In the genomic region with DNA sequence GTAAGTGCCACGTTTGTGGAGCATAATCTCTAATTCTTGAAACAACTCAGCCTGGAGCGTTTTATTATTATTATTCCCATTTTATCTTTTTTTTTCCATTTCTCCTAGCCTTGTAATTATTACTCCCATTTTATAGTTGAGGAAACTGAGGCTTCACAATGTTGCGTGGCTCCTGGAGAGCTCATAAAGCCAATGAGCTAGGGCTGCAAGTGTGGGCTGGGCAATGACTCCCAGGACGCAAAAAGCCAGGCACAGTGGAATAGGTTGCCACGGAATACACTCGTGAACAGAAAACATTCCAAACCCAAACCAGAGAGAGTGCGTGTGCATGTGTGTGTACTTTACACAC, we compare ENCODE assay signal across 10 cellular contexts. TPM values are rescaled to one million over a fixed set of nuclear protein-coding genes. Genes with fewer than 3 reads are reported as not detected.
DNase-seq lines count a peak whose midpoint lies in the region; ATAC-seq and TF ChIP-seq lines count a peak whose summit lies in the region.
"Had no signal": no experiment of that assay in that cellular context is flagged by ENCODE, and none has a peak within 500 bp of the region (broad histone marks: within the 10 kb centered on the region; RNA-seq: fewer than 3 reads in every experiment).

No MANE protein-coding gene starts in this region.

- H3K4me1 Mint-ChIP-seq in activated naive CD4-positive, alpha-beta T cell treated with anti-CD3 and anti-CD28 coated beads, Interleukin-2, amount 50 U/mL, for 24 hours: peaks cover 23% of the 10 kb centered on the region
- peaks cover 14% of the 10 kb centered on the region for H3K4me1 Mint-ChIP-seq in activated T-helper 2 cell treated with anti-CD3 and anti-CD28 coated beads, Interferon-gamma antibody, Interleukin-2, Interleukin-4, amounts not matched to agents 10 μg/mL and 5 μg/mL and 100 μg/mL, durations not matched to agents 14 hours and 24 hours and 36 hours (ENCODE audit: low read depth)

- no peak for TF ChIP-seq CTCF in sigmoid colon (IDR thresholded peaks at IDR 0.05)

- H3K9me3 ChIP-seq in mononuclear cell (ENCODE audit: low read depth, low read length) (no peaks in the 10 kb centered on the region), subcutaneous abdominal adipose tissue (ENCODE audit: control insufficient read depth in 5 of 5, low read length in 5 of 5) (no peaks in the 10 kb centered on the region), sigmoid colon (no peaks in the 10 kb centered on the region)
- H3K9me3 ChIP-seq: uterus had no signal

- H3K27me3 ChIP-seq in mononuclear cell (ENCODE audit: insufficient read depth, low read length) (no peaks in the 10 kb centered on the region), subcutaneous abdominal adipose tissue (ENCODE audit: control insufficient read depth in 5 of 5, insufficient read depth in 4 of 5, low read length in 5 of 5) (no peaks in the 10 kb centered on the region), sigmoid colon (no peaks in the 10 kb centered on the region)
- H3K27me3 ChIP-seq: uterus had no signal

- peak overlapping the region; percentile 60 for H3K4me3 Mint-ChIP-seq in activated naive CD4-positive, alpha-beta T cell treated with anti-CD3 and anti-CD28 coated beads, Interleukin-2, amount 50 U/mL, for 24 hours
- H3K4me3 Mint-ChIP-seq in activated T-helper 2 cell treated with anti-CD3 and anti-CD28 coated beads, Interferon-gamma antibody, Interleukin-2, Interleukin-4, amounts not matched to agents 10 μg/mL and 5 μg/mL and 100 μg/mL, durations not matched to agents 14 hours and 24 hours and 36 hours (ENCODE audit: low read depth): no peak overlapping the region

- H3K27ac Mint-ChIP-seq in activated naive CD4-positive, alpha-beta T cell treated with anti-CD3 and anti-CD28 coated beads, Interleukin-2, amount 50 U/mL, for 24 hours: peak overlapping the region; percentile 17
- H3K27ac Mint-ChIP-seq in activated naive CD4-positive, alpha-beta T cell treated with anti-CD3 and anti-CD28 coated beads, Interleukin-2, amount 50 U/mL, for 72 hours: no peak overlapping the region
- H3K27ac Mint-ChIP-seq in activated T-helper 2 cell treated with anti-CD3 and anti-CD28 coated beads, Interferon-gamma antibody, Interleukin-2, Interleukin-4, amounts not matched to agents 10 μg/mL and 5 μg/mL and 100 μg/mL, durations not matched to agents 14 hours and 24 hours and 36 hours: peak overlapping the region; percentile 73

- H3K4me3 ChIP-seq in mononuclear cell (ENCODE audit: low read length) (peak overlapping the region; percentile 46), subcutaneous abdominal adipose tissue (ENCODE audit: low read depth in 1 of 5, low read length in 5 of 5) (peak overlapping the region in 3 of 5 donors; percentile 13 to 52 (median 36)), sigmoid colon (no peak overlapping the region)
- H3K4me3 ChIP-seq: uterus had no signal

- H3K27ac ChIP-seq in subcutaneous abdominal adipose tissue (ENCODE audit: low read depth, low read length) (peak overlapping the region; percentile 63), sigmoid colon (peak overlapping the region in 2 of 4 donors; percentile 41 to 52)

- no peak for TF ChIP-seq POLR2A in sigmoid colon (IDR thresholded peaks at IDR 0.05)

- H3K36me3 ChIP-seq in subcutaneous abdominal adipose tissue (ENCODE audit: control insufficient read depth in 5 of 5, insufficient read depth in 5 of 5, low read length in 5 of 5): no peaks in the 10 kb centered on the region
- no peaks in the 10 kb centered on the region for H3K36me3 ChIP-seq in sigmoid colon
- H3K36me3 ChIP-seq: uterus had no signal

- H3K9ac ChIP-seq in subcutaneous abdominal adipose tissue (ENCODE audit: low read length in 5 of 5): peak overlapping the region in 3 of 5 donors; percentile 48 to 76 (median 68)

- H3K27me3 Mint-ChIP-seq in activated naive CD4-positive, alpha-beta T cell treated with anti-CD3 and anti-CD28 coated beads, Interleukin-2, amount 50 U/mL, for 24 hours: no peaks in the 10 kb centered on the region
- H3K27me3 Mint-ChIP-seq in activated T-helper 2 cell treated with anti-CD3 and anti-CD28 coated beads, Interferon-gamma antibody, Interleukin-2, Interleukin-4, amounts not matched to agents 10 μg/mL and 5 μg/mL and 100 μg/mL, durations not matched to agents 14 hours and 24 hours and 36 hours (ENCODE audit: low read depth): no peaks in the 10 kb centered on the region

- no peak for DNase-seq in activated naive CD4-positive, alpha-beta T cell treated with anti-CD3 and anti-CD28 coated beads, Interleukin-2, amount 50 U/mL, for 72 hours (ENCODE audit: low spot score in 2 of 2)
- no peak for DNase-seq in activated T-helper 2 cell treated with anti-CD3 and anti-CD28 coated beads, Interferon-gamma antibody, Interleukin-2, Interleukin-4, amounts not matched to agents 10 μg/mL and 5 μg/mL and 100 μg/mL, durations not matched to agents 14 hours and 24 hours and 36 hours (ENCODE audit: low spot score)
- DNase-seq in sigmoid colon: no peak
- DNase-seq: head of caudate nucleus, uterus had no signal

- no peak for TF ChIP-seq EP300 in sigmoid colon (IDR thresholded peaks at IDR 0.05)

- peaks cover 56% of the 10 kb centered on the region for H3K4me1 ChIP-seq in mononuclear cell (ENCODE audit: insufficient read depth, low read length)
- peaks cover 21 to 49% (median 40%) of the 10 kb centered on the region in 5 donors for H3K4me1 ChIP-seq in subcutaneous abdominal adipose tissue (ENCODE audit: control insufficient read depth in 5 of 5, insufficient read depth in 5 of 5, low read length in 5 of 5)
- no peaks in the 10 kb centered on the region for H3K4me1 ChIP-seq in sigmoid colon
- H3K4me1 ChIP-seq: uterus had no signal

- no peaks in the 10 kb centered on the region for H3K9me3 Mint-ChIP-seq in activated naive CD4-positive, alpha-beta T cell treated with anti-CD3 and anti-CD28 coated beads, Interleukin-2, amount 50 U/mL, for 24 hours
- H3K9me3 Mint-ChIP-seq in activated naive CD4-positive, alpha-beta T cell treated with anti-CD3 and anti-CD28 coated beads, Interleukin-2, amount 50 U/mL, for 72 hours: no peaks in the 10 kb centered on the region
- H3K9me3 Mint-ChIP-seq in activated T-helper 2 cell treated with anti-CD3 and anti-CD28 coated beads, Interferon-gamma antibody, Interleukin-2, Interleukin-4, amounts not matched to agents 10 μg/mL and 5 μg/mL and 100 μg/mL, durations not matched to agents 14 hours and 24 hours and 36 hours: no peaks in the 10 kb centered on the region

- H3K36me3 Mint-ChIP-seq in activated naive CD4-positive, alpha-beta T cell treated with anti-CD3 and anti-CD28 coated beads, Interleukin-2, amount 50 U/mL, for 24 hours: no peaks in the 10 kb centered on the region
- H3K36me3 Mint-ChIP-seq in activated naive CD4-positive, alpha-beta T cell treated with anti-CD3 and anti-CD28 coated beads, Interleukin-2, amount 50 U/mL, for 72 hours: no peaks in the 10 kb centered on the region
- H3K36me3 Mint-ChIP-seq in activated T-helper 2 cell treated with anti-CD3 and anti-CD28 coated beads, Interferon-gamma antibody, Interleukin-2, Interleukin-4, amounts not matched to agents 10 μg/mL and 5 μg/mL and 100 μg/mL, durations not matched to agents 14 hours and 24 hours and 36 hours (ENCODE audit: low read depth): no peaks in the 10 kb centered on the region

- 63 to 67% methylated on average over 7 of the region's 7 CpGs for WGBS in sigmoid colon, 2 donors

- ATAC-seq in activated naive CD4-positive, alpha-beta T cell treated with anti-CD3 and anti-CD28 coated beads, Interleukin-2, amount 50 U/mL, for 72 hours: no peak
- ATAC-seq in GM21529 (IDR thresholded peaks at IDR 0.05; ENCODE audit: unreplicated experiment): no peak
- ATAC-seq in GM21515 (IDR thresholded peaks at IDR 0.05; ENCODE audit: unreplicated experiment): no peak

- intact Hi-C loops in activated T-helper 2 cell treated with anti-CD3 and anti-CD28 coated beads, Interferon-gamma antibody, Interleukin-2, Interleukin-4, amounts not matched to agents 10 μg/mL and 5 μg/mL and 100 μg/mL, durations not matched to agents 14 hours and 24 hours and 36 hours (cut with micrococcal nuclease): no loop called here
- intact Hi-C loops in sigmoid colon (cut with DNase I): no loop called here

RNA-seq across cellular contexts. Expression of gene KLF11, which starts 13.5 kb away (rescaled TPM):
- total RNA-seq in activated naive CD4-positive, alpha-beta T cell treated with anti-CD3 and anti-CD28 coated beads, Interleukin-2, amount 50 U/mL, for 72 hours: 1 to 10 TPM; 1.1 to 7.5 TPM
- 7.9 and 9.2 TPM in 2 replicates for total RNA-seq in activated T-helper 2 cell treated with anti-CD3 and anti-CD28 coated beads, Interferon-gamma antibody, Interleukin-2, Interleukin-4, amounts not matched to agents 10 μg/mL and 5 μg/mL and 100 μg/mL, durations not matched to agents 14 hours and 24 hours and 36 hours
- total RNA-seq in mononuclear cell: 37.7 TPM
- 10 to 100 TPM; 18.5 to 41.3 (median 29.7) TPM for total RNA-seq in sigmoid colon
- 1 to 10 TPM; 3.9 to 7.2 (median 5.8) TPM for polyA plus RNA-seq in sigmoid colon

RNA-seq across cellular contexts. Expression of gene CYS1, which starts 50.4 kb away (rescaled TPM):
- not detected for total RNA-seq in activated naive CD4-positive, alpha-beta T cell treated with anti-CD3 and anti-CD28 coated beads, Interleukin-2, amount 50 U/mL, for 72 hours
- total RNA-seq in activated T-helper 2 cell treated with anti-CD3 and anti-CD28 coated beads, Interferon-gamma antibody, Interleukin-2, Interleukin-4, amounts not matched to agents 10 μg/mL and 5 μg/mL and 100 μg/mL, durations not matched to agents 14 hours and 24 hours and 36 hours: 0.78 and 0.89 TPM in 2 replicates
- total RNA-seq in mononuclear cell (0.10 TPM), sigmoid colon (10 to 100 TPM in 2 of 4 donors, 1 to 10 TPM in 2; 7.5 to 24.6 (median 9.6) TPM)
- polyA plus RNA-seq in sigmoid colon: 1 to 10 TPM in 1 of 3 donors, under 1 TPM in 2; 0.46 to 1.8 (median 0.83) TPM

Comparison
In these comparisons a context has a peak if more than half of its experiments do, and no peak if none do; other contexts are left out.
1. H3K27ac Mint-ChIP-seq: peak in activated naive CD4-positive, alpha-beta T cell treated with anti-CD3 and anti-CD28 coated beads, Interleukin-2, amount 50 U/mL, for 24 hours (single experiment) and activated T-helper 2 cell treated with anti-CD3 and anti-CD28 coated beads, Interferon-gamma antibody, Interleukin-2, Interleukin-4, amounts not matched to agents 10 μg/mL and 5 μg/mL and 100 μg/mL, durations not matched to agents 14 hours and 24 hours and 36 hours (single experiment); none in activated naive CD4-positive, alpha-beta T cell treated with anti-CD3 and anti-CD28 coated beads, Interleukin-2, amount 50 U/mL, for 72 hours (0 of 2).
2. H3K4me3 ChIP-seq: peak in mononuclear cell (single experiment) and subcutaneous abdominal adipose tissue (3 of 5); none in sigmoid colon (0 of 4).